Comparison of ENCODE assay signal across 23 cellular contexts in the genomic region with DNA sequence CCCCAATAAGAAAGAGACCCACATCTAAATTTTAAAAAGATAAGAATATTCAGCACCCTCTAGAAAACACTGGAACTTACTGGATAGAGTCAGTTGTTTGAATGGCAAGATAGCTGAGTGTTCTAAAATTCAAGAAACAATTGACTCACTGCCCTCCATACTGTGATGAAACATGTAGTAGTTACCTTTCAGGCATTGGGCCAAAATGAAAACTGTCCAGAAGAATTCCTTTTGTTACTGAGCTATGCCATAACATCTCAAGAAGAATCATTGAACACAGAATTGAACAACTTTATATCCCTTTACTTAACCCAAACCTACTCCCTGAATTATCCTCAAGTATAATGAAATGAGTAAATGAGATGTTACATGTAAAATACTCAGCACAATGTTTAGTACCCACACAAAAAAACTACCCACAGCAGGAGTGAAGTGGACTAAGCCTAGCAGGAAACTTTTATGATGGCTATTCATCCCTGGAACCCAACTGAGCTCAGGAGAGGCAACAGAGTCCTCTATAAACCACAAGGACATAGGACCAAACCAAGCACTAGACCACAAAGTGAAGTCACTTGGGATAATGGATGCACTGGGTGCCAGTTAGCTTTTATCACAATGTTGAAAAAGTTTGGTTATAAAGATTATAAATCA. TPM values are rescaled to one million over a fixed set of nuclear protein-coding genes. Genes with fewer than 3 reads are reported as not detected.
DNase-seq lines count a peak whose midpoint lies in the region; ATAC-seq and TF ChIP-seq lines count a peak whose summit lies in the region.
"Had no signal": no experiment of that assay in that cellular context is flagged by ENCODE, and none has a peak within 500 bp of the region (broad histone marks: within the 10 kb centered on the region; RNA-seq: fewer than 3 reads in every experiment).

No MANE protein-coding gene starts in this region.

- no peaks in the 10 kb centered on the region for H3K9me3 Mint-ChIP-seq in activated naive CD4-positive, alpha-beta T cell treated with anti-CD3 and anti-CD28 coated beads for 36 hours
- H3K9me3 Mint-ChIP-seq: CD8-positive, alpha-beta T cell; HFFc6 had no signal

- ATAC-seq in RWPE2 (ENCODE audit: low read depth): peak; percentile 38; the same call in 1 of the 3 replicates
- ATAC-seq: CD8-positive, alpha-beta T cell had no signal

- H3K36me3 ChIP-seq in RWPE2 (ENCODE audit: low read depth) (no peaks in the 10 kb centered on the region), esophagus muscularis mucosa (no peaks in the 10 kb centered on the region)

- H3K27me3 ChIP-seq in RWPE2 (ENCODE audit: insufficient read depth, poor library complexity, severe bottlenecking) (no peaks in the 10 kb centered on the region), esophagus muscularis mucosa (no peaks in the 10 kb centered on the region)

- DNase-seq in DMS79 (lab: John Stamatoyannopoulos, UW) (peak; percentile 70), LHCN-M2 (ENCODE audit: low read depth) (peak; percentile 3), RWPE2 (ENCODE audit: low spot score) (no peak), epithelial cell of esophagus (ENCODE audit: low read depth) (peak; percentile 68), caudate nucleus (lab: John Stamatoyannopoulos, UW) (no peak), esophagus muscularis mucosa (ENCODE audit: extremely low spot score) (no peak), NCI-H82 (lab: John Stamatoyannopoulos, UW) (no peak)
- DNase-seq in activated naive CD4-positive, alpha-beta T cell treated with anti-CD3 and anti-CD28 coated beads for 36 hours: no peak
- DNase-seq: AML-193; C1 segment of cervical spinal cord; Calu3; CD8-positive, alpha-beta T cell; EL; GF-D8; HFFc6; KBM-7; NCI-H1694; NCI-H2081 treated with DMSO at 0.1 percent for 48 hours; NCI-H2227 treated with DMSO at 0.1 percent for 48 hours; NCI-H524; NCI-H774; OCI-M1; Right ventricle myocardium superior had no signal

- H3K27ac Mint-ChIP-seq in activated naive CD4-positive, alpha-beta T cell treated with anti-CD3 and anti-CD28 coated beads for 36 hours: no peak overlapping the region
- H3K27ac Mint-ChIP-seq: CD8-positive, alpha-beta T cell; HFFc6 had no signal

- intact Hi-C loops in activated naive CD4-positive, alpha-beta T cell treated with anti-CD3 and anti-CD28 coated beads for 36 hours (cut with micrococcal nuclease): no loop called here
- intact Hi-C loops in esophagus muscularis mucosa (cut with DNase I): no loop called here

- H3K9me3 ChIP-seq in RWPE2 (ENCODE audit: severe bottlenecking) (no peaks in the 10 kb centered on the region), esophagus muscularis mucosa (no peaks in the 10 kb centered on the region)

- H3K27me3 Mint-ChIP-seq in activated naive CD4-positive, alpha-beta T cell treated with anti-CD3 and anti-CD28 coated beads for 36 hours (ENCODE audit: low read depth): peaks cover 9% of the 10 kb centered on the region

- TF ChIP-seq CTCF in RWPE2 (IDR thresholded peaks at IDR 0.05; ENCODE audit: poor library complexity, severe bottlenecking) (no peak), epithelial cell of esophagus (IDR thresholded peaks at IDR 0.05; ENCODE audit: insufficient read depth, low read depth, low read length, missing control alignments) (no peak), esophagus muscularis mucosa (IDR thresholded peaks at IDR 0.05) (no peak)

- H3K27ac ChIP-seq in RWPE2 (ENCODE audit: poor library complexity, severe bottlenecking): no peak overlapping the region
- H3K27ac ChIP-seq in caudate nucleus (ENCODE audit: low read depth, low read length): no peak overlapping the region
- H3K27ac ChIP-seq in esophagus muscularis mucosa (replicated peaks in 1 of 4): no peak overlapping the region

- CTCF ChIA-PET in activated naive CD4-positive, alpha-beta T cell treated with anti-CD3 and anti-CD28 coated beads for 36 hours (lab: Charles Lee): no interaction called here

- no peaks in the 10 kb centered on the region for H3K36me3 Mint-ChIP-seq in activated naive CD4-positive, alpha-beta T cell treated with anti-CD3 and anti-CD28 coated beads for 36 hours (ENCODE audit: low read depth)
- H3K36me3 Mint-ChIP-seq: CD8-positive, alpha-beta T cell had no signal

- no peak for TF ChIP-seq EP300 in esophagus muscularis mucosa (IDR thresholded peaks at IDR 0.05)

- H3K4me1 ChIP-seq in RWPE2 (ENCODE audit: insufficient read depth, poor library complexity, severe bottlenecking) (no peaks in the 10 kb centered on the region), esophagus muscularis mucosa (no peaks in the 10 kb centered on the region)

- H3K4me1 Mint-ChIP-seq in activated naive CD4-positive, alpha-beta T cell treated with anti-CD3 and anti-CD28 coated beads for 36 hours (ENCODE audit: low read depth): no peaks in the 10 kb centered on the region

- H3K4me3 ChIP-seq in RWPE2 (ENCODE audit: severe bottlenecking) (no peak overlapping the region), epithelial cell of esophagus (ENCODE audit: low read length) (no peak overlapping the region), esophagus muscularis mucosa (no peak overlapping the region)

- no peak overlapping the region for H3K4me3 Mint-ChIP-seq in activated naive CD4-positive, alpha-beta T cell treated with anti-CD3 and anti-CD28 coated beads for 36 hours
- H3K4me3 Mint-ChIP-seq: CD8-positive, alpha-beta T cell; HFFc6 had no signal

- TF ChIP-seq POLR2A in esophagus muscularis mucosa (IDR thresholded peaks at IDR 0.05; ENCODE audit: low read depth): no peak

RNA-seq across cellular contexts. Expression of a gene that starts 32.7 kb away (rescaled TPM):
- total RNA-seq in LHCN-M2 (2014; rRNA removed) (3.0 and 6.0 TPM in 2 replicates), esophagus muscularis mucosa (1 to 10 TPM; 3.3 to 8.3 (median 5.0) TPM)
- polyA plus RNA-seq in LHCN-M2 (2012): 2.2 TPM
- 1 to 10 TPM; 3.4 to 3.8 TPM for total RNA-seq in activated naive CD4-positive, alpha-beta T cell treated with anti-CD3 and anti-CD28 coated beads for 36 hours

Comparison
In these comparisons a context has a peak if more than half of its experiments do, and no peak if none do; other contexts are left out.
1. DNase-seq: peak in DMS79 (single experiment), LHCN-M2 (single experiment) and epithelial cell of esophagus (single experiment); none in RWPE2 (single experiment), activated naive CD4-positive, alpha-beta T cell treated with anti-CD3 and anti-CD28 coated beads for 36 hours (single experiment), caudate nucleus (0 of 61), esophagus muscularis mucosa (single experiment) and NCI-H82 (single experiment).